Comparison of ENCODE assay signal across 21 cellular contexts in genomic region chr4:52840531-52841350, GRCh38. TPM values are rescaled to one million over a fixed set of nuclear protein-coding genes. Genes with fewer than 3 reads are reported as not detected.
DNase-seq lines count a peak whose midpoint lies in the region; TF ChIP-seq lines count a peak whose summit lies in the region.
"Had no signal": no experiment of that assay in that cellular context is flagged by ENCODE, and none has a peak within 500 bp of the region (broad histone marks: within the 10 kb centered on the region; RNA-seq: fewer than 3 reads in every experiment).

No MANE protein-coding gene starts in this region.

- DNase-seq in NCI-H1417 (lab: John Stamatoyannopoulos, UW) (peak in 2 of 3 experiments; percentile 16 to 59), NCI-H1417 treated with DMSO at 0.1 percent for 48 hours (lab: John Stamatoyannopoulos, UW) (no peak), LNCaP clone FGC (ENCODE audit: low read depth) (peak; percentile 75), endodermal cell (peak; percentile 65), NOMO-1 (lab: John Stamatoyannopoulos, UW; ENCODE audit: unreplicated experiment in 2 of 2) (no peak), NCI-H1048 (lab: John Stamatoyannopoulos, UW) (no peak), pons (ENCODE audit: low spot score) (no peak)
- DNase-seq: activated CD8-positive, alpha-beta memory T cell treated with anti-CD3 and anti-CD28 coated beads for 24 hours; activated naive CD4-positive, alpha-beta T cell; activated T-cell treated with anti-CD3 and anti-CD28 coated beads, Interleukin-2, amount 50 U/mL, for 24 hours; cortex of kidney; glutamatergic neuron; Karpas-422; NCI-H2081; NCI-H446 treated with DMSO at 0.1 percent for 48 hours; stimulated activated CD4-positive, alpha-beta T cell treated with anti-CD3 and anti-CD28 coated beads, Interleukin-4, amount 100 ng/mL, for 4 hours; stimulated activated naive CD8-positive, alpha-beta T cell treated with anti-CD3 and anti-CD28 coated beads, Interleukin-15, Interleukin-2, amounts not matched to agents 100 U/mL and 50 U/mL, for 24 hours; thyroid gland had no signal

- H3K27ac Mint-ChIP-seq in endodermal cell, result no peak overlapping the region
- H3K27ac Mint-ChIP-seq: activated T-cell treated with anti-CD3 and anti-CD28 coated beads, Interleukin-2, amount 50 U/mL, for 24 hours had no signal

- peak overlapping the region; percentile 46 for H2AFZ ChIP-seq in parathyroid adenoma

- H3K9me3 ChIP-seq in endodermal cell (ENCODE audit: control insufficient read depth, low read length), result no peaks in the 10 kb centered on the region
- no peaks in the 10 kb centered on the region for H3K9me3 ChIP-seq in parathyroid adenoma (ENCODE audit: control insufficient read depth, low read length)
- H3K9me3 ChIP-seq: thyroid gland had no signal

- H3K9me3 Mint-ChIP-seq in endodermal cell, result no peaks in the 10 kb centered on the region
- H3K9me3 Mint-ChIP-seq: activated T-cell treated with anti-CD3 and anti-CD28 coated beads, Interleukin-2, amount 50 U/mL, for 24 hours; neural crest cell had no signal

- no peak overlapping the region for H3K27ac ChIP-seq in endodermal cell (ENCODE audit: low read depth, low read length)
- H3K27ac ChIP-seq in parathyroid adenoma, result no peak overlapping the region
- H3K27ac ChIP-seq: thyroid gland had no signal

- peaks cover 11% of the 10 kb centered on the region for H3K27me3 ChIP-seq in endodermal cell (ENCODE audit: control insufficient read depth, insufficient read depth, low read length, poor library complexity, severe bottlenecking)
- H3K27me3 ChIP-seq in parathyroid adenoma (ENCODE audit: control insufficient read depth, insufficient read depth, low read length), result no peaks in the 10 kb centered on the region
- H3K27me3 ChIP-seq: thyroid gland had no signal

- H3K9ac ChIP-seq in endodermal cell (ENCODE audit: extremely low read depth, low read length, poor library complexity, severe bottlenecking) (no peak overlapping the region), parathyroid adenoma (no peak overlapping the region)

- H3K4me3 Mint-ChIP-seq in endodermal cell, result no peak overlapping the region
- H3K4me3 Mint-ChIP-seq: activated T-cell treated with anti-CD3 and anti-CD28 coated beads, Interleukin-2, amount 50 U/mL, for 24 hours; neural crest cell had no signal

- no peak overlapping the region for H3K4me2 ChIP-seq in parathyroid adenoma (ENCODE audit: low read length)

- 55 to 64% methylated on average over 3 to 9 of the region's 9 CpGs for WGBS in endodermal cell (ENCODE audit: insufficient coverage in 1 of 2, insufficient read length in 1 of 2), 2 experiments

- H3K4me3 ChIP-seq in LNCaP clone FGC (ENCODE audit: low read depth, low read length) (no peak overlapping the region), endodermal cell (ENCODE audit: low read length) (no peak overlapping the region), parathyroid adenoma (ENCODE audit: low read depth, low read length) (no peak overlapping the region)
- H3K4me3 ChIP-seq: thyroid gland had no signal

- no peak for TF ChIP-seq CTCF in LNCaP clone FGC (IDR thresholded peaks at IDR 0.05; ENCODE audit: control insufficient read depth, extremely low read depth, insufficient read depth)
- no peak for TF ChIP-seq CTCF in endodermal cell (conservative IDR thresholded peaks at IDR 0.05)
- TF ChIP-seq CTCF in parathyroid adenoma (IDR thresholded peaks at IDR 0.05), result no peak

- H3K4me1 ChIP-seq in endodermal cell (ENCODE audit: control insufficient read depth, insufficient read depth, low read length), result peaks cover 37% of the 10 kb centered on the region
- peaks cover 2% of the 10 kb centered on the region for H3K4me1 ChIP-seq in parathyroid adenoma

- H3K4me1 Mint-ChIP-seq in endodermal cell, result peaks cover 42% of the 10 kb centered on the region

- peaks cover 24% of the 10 kb centered on the region for H3K27me3 Mint-ChIP-seq in endodermal cell (ENCODE audit: insufficient read depth)

- H3K79me2 ChIP-seq in parathyroid adenoma, result no peaks in the 10 kb centered on the region

- H3K36me3 Mint-ChIP-seq in endodermal cell (ENCODE audit: low read depth), result no peaks in the 10 kb centered on the region

- H3K36me3 ChIP-seq in endodermal cell (ENCODE audit: control insufficient read depth, insufficient read depth, low read length) (no peaks in the 10 kb centered on the region), parathyroid adenoma (ENCODE audit: control insufficient read depth, insufficient read depth, low read length) (no peaks in the 10 kb centered on the region)
- H3K36me3 ChIP-seq: thyroid gland had no signal

RNA-seq across cellular contexts. Expression of gene RASL11B, which starts 21.4 kb away (rescaled TPM):
- 10 to 100 TPM in 1 of 2 donors, 1 to 10 TPM in 1; 7.0 to 12.7 TPM for total RNA-seq in endodermal cell
- 35.2 TPM for polyA plus RNA-seq in endodermal cell (2013, experiment 1 of 2)
- 28.1 TPM for polyA plus RNA-seq in endodermal cell (2013, experiment 2 of 2)
- total RNA-seq: A172 had no signal

Comparison
In these comparisons a context has a peak if more than half of its experiments do, and no peak if none do; other contexts are left out.
1. DNase-seq: peak in NCI-H1417 (2 of 3), LNCaP clone FGC (single experiment) and endodermal cell (single experiment); none in NCI-H1417 treated with DMSO at 0.1 percent for 48 hours (single experiment), NOMO-1 (0 of 2), NCI-H1048 (single experiment) and pons (single experiment).